ENCODE assay signal across 21 cellular contexts in genomic region chr20:51735728-51736600, GRCh38. TPM values are rescaled to one million over a fixed set of nuclear protein-coding genes. Genes with fewer than 3 reads are reported as not detected.
DNase-seq lines count a peak whose midpoint lies in the region; ATAC-seq, FAIRE-seq and TF ChIP-seq lines count a peak whose summit lies in the region.
"Had no signal": no experiment of that assay in that cellular context is flagged by ENCODE, and none has a peak within 500 bp of the region (broad histone marks: within the 10 kb centered on the region; RNA-seq: fewer than 3 reads in every experiment).

No MANE protein-coding gene starts in this region.

- no peak for ATAC-seq in GM21576 (IDR thresholded peaks at IDR 0.05; ENCODE audit: unreplicated experiment)
- ATAC-seq: heart left ventricle had no signal

- WGBS in testis, 2 donors = 54 to 68% methylated on average over 11 of the region's 11 CpGs

- H3K4me3 Mint-ChIP-seq in brain = no peak overlapping the region
- no peak overlapping the region for H3K4me3 Mint-ChIP-seq in nephron progenitor cell
- H3K4me3 Mint-ChIP-seq: activated CD4-positive, alpha-beta memory T cell treated with anti-CD3 and anti-CD28 coated beads for 36 hours; CD4-positive, alpha-beta memory T cell; dendritic cell treated with granulocyte-macrophage colony-stimulating factor and Interleukin-4, amounts not matched to agents 40 ng/mL and 50 ng/mL, for 4 days had no signal

- peaks cover 12% of the 10 kb centered on the region for H3K36me3 Mint-ChIP-seq in brain
- H3K36me3 Mint-ChIP-seq in nephron progenitor cell (ENCODE audit: low read depth) = peaks cover 4% of the 10 kb centered on the region
- H3K36me3 Mint-ChIP-seq: activated CD4-positive, alpha-beta memory T cell treated with anti-CD3 and anti-CD28 coated beads for 36 hours; CD4-positive, alpha-beta memory T cell had no signal

- H3K4me1 ChIP-seq in testis = peaks cover 34% of the 10 kb centered on the region
- H3K4me1 ChIP-seq in SJCRH30 = no peaks in the 10 kb centered on the region
- H3K4me1 ChIP-seq: lower lobe of right lung had no signal

- no peaks in the 10 kb centered on the region for H3K9me3 ChIP-seq in testis
- H3K9me3 ChIP-seq in SJCRH30 (replicated peaks) = no peaks in the 10 kb centered on the region
- H3K9me3 ChIP-seq: heart left ventricle, lower lobe of right lung, sigmoid colon had no signal

- H3K9me3 Mint-ChIP-seq in brain (no peaks in the 10 kb centered on the region), nephron progenitor cell (no peaks in the 10 kb centered on the region)
- H3K9me3 Mint-ChIP-seq: activated CD4-positive, alpha-beta memory T cell treated with anti-CD3 and anti-CD28 coated beads for 36 hours; CD4-positive, alpha-beta memory T cell; dendritic cell treated with granulocyte-macrophage colony-stimulating factor and Interleukin-4, amounts not matched to agents 40 ng/mL and 50 ng/mL, for 4 days had no signal

- H3K36me3 ChIP-seq in testis (ENCODE audit: low read depth, missing control alignments) = no peaks in the 10 kb centered on the region
- H3K36me3 ChIP-seq in SJCRH30 = no peaks in the 10 kb centered on the region
- H3K36me3 ChIP-seq: heart left ventricle, lower lobe of right lung, sigmoid colon had no signal

- DNase-seq in HT-29 (ENCODE audit: low spot score) = peak; percentile 60
- no peak for DNase-seq in nephron progenitor cell
- DNase-seq in testis = peak; percentile 69
- DNase-seq in COLO668 (lab: John Stamatoyannopoulos, UW; ENCODE audit: unreplicated experiment) = no peak
- DNase-seq in RCC 7860 (ENCODE audit: low spot score) = no peak
- no peak for DNase-seq in SJCRH30
- DNase-seq: activated CD4-positive, alpha-beta memory T cell treated with anti-CD3 and anti-CD28 coated beads for 36 hours; activated effector memory CD4-positive, alpha-beta T cell treated with anti-CD3 and anti-CD28 coated beads, Interleukin-2, amount 50 U/mL, for 16 hours; CD4-positive, alpha-beta memory T cell; heart left ventricle; lower lobe of right lung; NCI-H1105 treated with DMSO at 0.1 percent for 48 hours; NCI-H526; SHP77 treated with DMSO at 0.1 percent for 48 hours; sigmoid colon; T-helper 1 cell had no signal

- intact Hi-C loops in testis (cut with DNase I; ENCODE audit: low total_unique reads) = no loop called here

- H3K27ac Mint-ChIP-seq in brain = peak overlapping the region in 3 of 5 experiments; percentile 4 to 61 (median 40)
- peak overlapping the region; percentile 64 for H3K27ac Mint-ChIP-seq in nephron progenitor cell
- H3K27ac Mint-ChIP-seq: activated CD4-positive, alpha-beta memory T cell treated with anti-CD3 and anti-CD28 coated beads for 36 hours; CD4-positive, alpha-beta memory T cell; dendritic cell treated with granulocyte-macrophage colony-stimulating factor and Interleukin-4, amounts not matched to agents 40 ng/mL and 50 ng/mL, for 4 days had no signal

- no peak for FAIRE-seq in RCC 7860 (lab: Jason Lieb, UNC)
- FAIRE-seq: endothelial cell of umbilical vein, GM19239 had no signal

- H3K27me3 ChIP-seq in testis = no peaks in the 10 kb centered on the region
- peaks cover 10% of the 10 kb centered on the region for H3K27me3 ChIP-seq in SJCRH30
- H3K27me3 ChIP-seq: heart left ventricle, sigmoid colon had no signal

- no peak for TF ChIP-seq POLR2A in testis (IDR thresholded peaks at IDR 0.05)

- H3K27me3 Mint-ChIP-seq in brain = peaks cover 2% of the 10 kb centered on the region
- H3K27me3 Mint-ChIP-seq in nephron progenitor cell (ENCODE audit: low read depth, poor library complexity) = no peaks in the 10 kb centered on the region
- H3K27me3 Mint-ChIP-seq: activated CD4-positive, alpha-beta memory T cell treated with anti-CD3 and anti-CD28 coated beads for 36 hours; dendritic cell treated with granulocyte-macrophage colony-stimulating factor and Interleukin-4, amounts not matched to agents 40 ng/mL and 50 ng/mL, for 4 days had no signal

- H3K4me3 ChIP-seq in testis (no peak overlapping the region), SJCRH30 (no peak overlapping the region)
- H3K4me3 ChIP-seq: heart left ventricle, lower lobe of right lung, sigmoid colon had no signal

- H3K27ac ChIP-seq in testis = peak overlapping the region; percentile 33 to 66
- no peak overlapping the region for H3K27ac ChIP-seq in SJCRH30
- H3K27ac ChIP-seq: heart left ventricle, lower lobe of right lung, sigmoid colon had no signal

- no peak for TF ChIP-seq CTCF in brain (conservative IDR thresholded peaks at IDR 0.05)
- TF ChIP-seq CTCF in nephron progenitor cell (IDR thresholded peaks at IDR 0.05) = no peak
- TF ChIP-seq CTCF in testis (IDR thresholded peaks at IDR 0.05) = no peak

- H3K4me1 Mint-ChIP-seq in brain = peaks cover 48% of the 10 kb centered on the region
- H3K4me1 Mint-ChIP-seq in nephron progenitor cell = peaks cover 42% of the 10 kb centered on the region

RNA-seq across cellular contexts. Expression of gene ATP9A, which starts 32.2 kb away (rescaled TPM):
- total RNA-seq in HT-29 (2014; rRNA removed; shearing (Covaris generic)) = 55.1 and 70.3 TPM in 2 replicates
- polyA plus RNA-seq in brain (ENCODE audit: insufficient read depth, low read depth, low replicate concordance) (71.9 TPM), testis (ENCODE audit: insufficient read depth, low read depth, low replicate concordance) (46.4 TPM)
- 100 to 1,000 TPM in 1 of 2 donors, 10 to 100 TPM in 1; 89.3 to 128 TPM for total RNA-seq in testis
- 0.20 TPM in 1 of 2 replicates, not detected in the other for total RNA-seq in SJCRH30 (2014; rRNA removed; shearing (Covaris generic))

Comparison
In these comparisons a context has a peak if more than half of its experiments do, and no peak if none do; other contexts are left out.
1. DNase-seq: peak in HT-29 (single experiment) and testis (single experiment); none in nephron progenitor cell (single experiment), COLO668 (single experiment), RCC 7860 (single experiment) and SJCRH30 (0 of 2).
2. RNA of gene ATP9A, which starts 32.2 kb away (total RNA-seq): 89.3 to 128 TPM in testis and 55.1 to 70.3 TPM in HT-29; 0.20 TPM in SJCRH30; every median in the first group is over 10 times any median in the second.